In the genomic region with DNA sequence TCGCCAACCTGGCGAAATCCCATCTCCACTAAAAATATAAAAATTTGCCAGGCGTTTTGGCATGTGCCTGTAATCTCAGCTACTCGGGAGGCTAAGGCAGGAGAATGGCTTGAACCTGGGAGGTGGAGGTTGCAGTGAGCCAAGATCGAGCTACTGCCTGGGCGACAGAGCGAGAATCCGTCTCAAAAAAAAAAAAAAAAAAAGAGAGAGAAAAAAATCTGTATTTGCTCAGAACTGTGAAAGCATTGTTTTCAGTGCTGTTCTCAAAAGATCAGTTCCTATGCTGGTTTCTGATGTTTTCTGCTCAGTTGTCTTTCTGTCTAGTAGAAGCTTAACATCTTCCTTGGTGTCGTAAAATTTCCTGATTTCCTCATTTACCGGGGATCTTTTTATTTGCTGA, we compare ENCODE assay signal across 8 cellular contexts. TPM values are rescaled to one million over a fixed set of nuclear protein-coding genes. Genes with fewer than 3 reads are reported as not detected.
DNase-seq lines count a peak whose midpoint lies in the region; ATAC-seq, FAIRE-seq and TF ChIP-seq lines count a peak whose summit lies in the region.
"Had no signal": no experiment of that assay in that cellular context is flagged by ENCODE, and none has a peak within 500 bp of the region (broad histone marks: within the 10 kb centered on the region; RNA-seq: fewer than 3 reads in every experiment).

No MANE protein-coding gene starts in this region.

- H3K9me1 ChIP-seq in endothelial cell of umbilical vein (replicated peaks; ENCODE audit: control insufficient read depth, extremely low read depth, insufficient read depth, low read length): no peaks in the 10 kb centered on the region

- ATAC-seq in Right ventricle myocardium superior (ENCODE audit: poor library complexity) (no peak), upper lobe of left lung (ENCODE audit: low FRiP score in 2 of 2) (no peak)
- ATAC-seq: pancreas had no signal

- BruUV-seq in endothelial cell of umbilical vein (replicated peaks; lab: Mats Ljungman, UMichigan): no TSS peak

- 52 to 59% methylated on average over 10 of the region's 10 CpGs for WGBS in upper lobe of left lung, 2 donors

- peaks cover 5 to 68% of the 10 kb centered on the region in 2 donors for H3K4me1 ChIP-seq in right atrium auricular region
- peaks cover 45% of the 10 kb centered on the region for H3K4me1 ChIP-seq in endothelial cell of umbilical vein (ENCODE audit: control insufficient read depth, extremely low read depth, insufficient read depth, low read length)
- H3K4me1 ChIP-seq in upper lobe of left lung: peaks cover 69 to 83% (median 73%) of the 10 kb centered on the region in 4 donors
- peaks cover 33 to 44% of the 10 kb centered on the region in 2 donors for H3K4me1 ChIP-seq in kidney (ENCODE audit: control insufficient read depth in 1 of 2, insufficient read depth in 1 of 2, low read depth in 1 of 2, low read length in 2 of 2)

- peak; percentile 26 for TF ChIP-seq POLR2A in endothelial cell of umbilical vein (IDR thresholded peaks at IDR 0.05; ENCODE audit: low read depth, low read length)
- TF ChIP-seq POLR2A in upper lobe of left lung (IDR thresholded peaks at IDR 0.05): no peak

- CTCF ChIA-PET in endothelial cell of umbilical vein (lab: Charles Lee): interaction anchor here (0.9 to 4.8 kb wide), 16 partner anchors 10 to 398 kb away, joined by 3 to 40 read pairs (median 6); a partner anchor contains a TSS

- TF ChIP-seq EP300 in upper lobe of left lung (IDR thresholded peaks at IDR 0.05): no peak

- H3K36me3 ChIP-seq in right atrium auricular region: peaks cover 9% of the 10 kb centered on the region
- peaks cover 9 to 13% of the 10 kb centered on the region in 2 experiments for H3K36me3 ChIP-seq in endothelial cell of umbilical vein (ENCODE audit: control insufficient read depth in 2 of 2, extremely low read depth in 1 of 2, insufficient read depth in 2 of 2, low read length in 2 of 2)
- H3K36me3 ChIP-seq in upper lobe of left lung: peaks cover 9 to 18% (median 12%) of the 10 kb centered on the region in 4 donors
- peaks cover 2 to 10% of the 10 kb centered on the region in 2 donors for H3K36me3 ChIP-seq in kidney (ENCODE audit: control insufficient read depth in 1 of 2, insufficient read depth in 2 of 2, low read length in 2 of 2)

- FAIRE-seq in endothelial cell of umbilical vein (lab: Jason Lieb, UNC) (no peak), kidney (lab: Jason Lieb, UNC) (no peak)
- FAIRE-seq: pancreas had no signal

- no peaks in the 10 kb centered on the region for H3K27me3 ChIP-seq in right atrium auricular region
- H3K27me3 ChIP-seq in endothelial cell of umbilical vein (ENCODE audit: control insufficient read depth in 2 of 2, insufficient read depth in 2 of 2, low read length in 2 of 2): no peaks in the 10 kb centered on the region
- H3K27me3 ChIP-seq in upper lobe of left lung: no peaks in the 10 kb centered on the region
- H3K27me3 ChIP-seq: pancreas had no signal

- H3K4me2 ChIP-seq in endothelial cell of umbilical vein (ENCODE audit: insufficient read depth, low read length): peak overlapping the region; percentile 93

- H3K9me3 ChIP-seq in right atrium auricular region: no peaks in the 10 kb centered on the region
- H3K9me3 ChIP-seq in endothelial cell of umbilical vein (replicated peaks; ENCODE audit: control insufficient read depth, insufficient read depth, low read length): no peaks in the 10 kb centered on the region
- no peaks in the 10 kb centered on the region for H3K9me3 ChIP-seq in upper lobe of left lung
- no peaks in the 10 kb centered on the region for H3K9me3 ChIP-seq in kidney (ENCODE audit: control insufficient read depth in 1 of 2, low read length in 2 of 2)
- H3K9me3 ChIP-seq: pancreas had no signal

- H2AFZ ChIP-seq in endothelial cell of umbilical vein (ENCODE audit: low read depth, low read length): no peak overlapping the region

- dilution Hi-C loops in endothelial cell of umbilical vein (cut with MboI; ENCODE audit: extremely low pct_ligation_motif_present, low sequenced_read_pairs): no loop called here

- H3K27ac ChIP-seq in right atrium auricular region (peak overlapping the region; percentile 32 to 71), endothelial cell of umbilical vein (ENCODE audit: insufficient read depth, low read depth, low read length) (peak overlapping the region; percentile 79), upper lobe of left lung (peak overlapping the region in 3 of 4 donors; percentile 55 to 98 (median 85)), kidney (ENCODE audit: low read depth in 2 of 2, low read length in 2 of 2) (no peak overlapping the region)

- no peaks in the 10 kb centered on the region for H4K20me1 ChIP-seq in endothelial cell of umbilical vein (replicated peaks; ENCODE audit: control insufficient read depth, extremely low read depth, insufficient read depth, low read length)

- H3K79me2 ChIP-seq in endothelial cell of umbilical vein (ENCODE audit: control insufficient read depth, insufficient read depth, low read length): peaks cover 82% of the 10 kb centered on the region

- POLR2A ChIA-PET in endothelial cell of umbilical vein (lab: Charles Lee): interaction anchor here (0.7 to 1.3 kb wide), 5 partner anchors 16 to 188 kb away, joined by 3 to 7 read pairs (median 3); a partner anchor contains a TSS

- DNase-seq in right atrium auricular region (ENCODE audit: low spot score) (no peak), Right ventricle myocardium superior (no peak), endothelial cell of umbilical vein (ENCODE audit: low read depth, low spot score) (no peak), upper lobe of left lung (no peak), C1 segment of cervical spinal cord (lab: John Stamatoyannopoulos, UW) (no peak), kidney (no peak)
- DNase-seq: activated CD8-positive, alpha-beta memory T cell treated with anti-CD3 and anti-CD28 coated beads, Interleukin-2, amount 50 U/mL, for 48 hours had no signal

- H3K9ac ChIP-seq in endothelial cell of umbilical vein (replicated peaks; ENCODE audit: extremely low read depth, insufficient read depth, low read length): peak overlapping the region; percentile 81
- H3K9ac ChIP-seq in kidney (ENCODE audit: low read length in 2 of 2): peak overlapping the region in 1 of 2 donors; percentile 53

- intact Hi-C loops in Right ventricle myocardium superior (cut with DNase I) (loop anchor here (5.0 kb wide), 2 partner anchors 33 to 82 kb away; no protein-coding TSS in a partner anchor), endothelial cell of umbilical vein (cut with micrococcal nuclease) (loop anchor here (1.0 to 5.0 kb wide), 3 partner anchors 303 to 798 kb away; no protein-coding TSS in a partner anchor), kidney (cut with DNase I) (no loop called here)

- H3K4me3 ChIP-seq in right atrium auricular region (no peak overlapping the region), endothelial cell of umbilical vein (replicated peaks in 1 of 3; ENCODE audit: insufficient read depth in 1 of 3, low read depth in 1 of 3, low read length in 3 of 3) (peak overlapping the region; percentile 28 to 57 (median 36)), upper lobe of left lung (peak overlapping the region in 3 of 4 donors; percentile 7 to 51 (median 43)), kidney (ENCODE audit: low read length in 2 of 2) (peak overlapping the region in 1 of 2 donors; percentile 51)

- TF ChIP-seq CTCF in right atrium auricular region (IDR thresholded peaks at IDR 0.05): no peak
- TF ChIP-seq CTCF in endothelial cell of umbilical vein (IDR thresholded peaks at IDR 0.05; ENCODE audit: extremely low read depth in 1 of 2, insufficient read depth in 1 of 2, low read depth in 1 of 2, low read length in 2 of 2): no peak
- no peak for TF ChIP-seq CTCF in upper lobe of left lung (IDR thresholded peaks at IDR 0.05)
- no peak for TF ChIP-seq CTCF in kidney (IDR thresholded peaks at IDR 0.05; ENCODE audit: borderline replicate concordance, extremely low read depth, insufficient read depth)

RNA-seq across cellular contexts. Expression of a gene that starts 2.5 kb away (rescaled TPM):
- total RNA-seq in right atrium auricular region (10 to 100 TPM; 17.3 to 30.4 TPM), Right ventricle myocardium superior (30.0 TPM), endothelial cell of umbilical vein (140 and 164 TPM in 2 replicates), upper lobe of left lung (100 to 1,000 TPM in 1 of 6 donors, 10 to 100 TPM in 5; 39.8 to 104 (median 70.7) TPM), kidney (64.1 TPM)
- polyA plus RNA-seq in endothelial cell of umbilical vein (19.1 and 21.5 TPM in 2 replicates), kidney (ENCODE audit: insufficient read depth, low read depth, low replicate concordance) (25.7 TPM)
- 37.2 and 46.9 TPM in 2 replicates for polyA plus RNA-seq in endothelial cell of umbilical vein (2011; cell fraction: cytosol; rRNA removed)
- polyA plus RNA-seq in endothelial cell of umbilical vein (2011; cell fraction: nucleus; rRNA removed): 97.6 and 105 TPM in 2 replicates
- polyA plus RNA-seq in endothelial cell of umbilical vein (2012): 94.8 and 130 TPM in 2 replicates
- 27.4 and 29.2 TPM in 2 replicates for polyA minus RNA-seq in endothelial cell of umbilical vein
- polyA minus RNA-seq in endothelial cell of umbilical vein (2011; cell fraction: cytosol; rRNA and poly(A)+ RNA removed): 44.2 TPM
- 50.4 and 106 TPM in 2 replicates for polyA minus RNA-seq in endothelial cell of umbilical vein (2011; cell fraction: nucleus; rRNA and poly(A)+ RNA removed)

RNA-seq across cellular contexts. Expression of a gene that starts 3.0 kb away (rescaled TPM):
- total RNA-seq in right atrium auricular region (10 to 100 TPM; 44.1 to 53.0 TPM), Right ventricle myocardium superior (59.6 TPM), endothelial cell of umbilical vein (73.4 and 82.4 TPM in 2 replicates), upper lobe of left lung (100 to 1,000 TPM in 2 of 6 donors, 10 to 100 TPM in 4; 67.2 to 114 (median 79.3) TPM), kidney (59.7 TPM)
- polyA plus RNA-seq in endothelial cell of umbilical vein (115 and 125 TPM in 2 replicates), kidney (ENCODE audit: insufficient read depth, low read depth, low replicate concordance) (156 TPM)
- polyA plus RNA-seq in endothelial cell of umbilical vein (2011; cell fraction: cytosol; rRNA removed): 63.1 and 87.2 TPM in 2 replicates
- 104 and 112 TPM in 2 replicates for polyA plus RNA-seq in endothelial cell of umbilical vein (2011; cell fraction: nucleus; rRNA removed)
- polyA plus RNA-seq in endothelial cell of umbilical vein (2012): 53.4 and 75.6 TPM in 2 replicates
- 30.6 and 42.7 TPM in 2 replicates for polyA minus RNA-seq in endothelial cell of umbilical vein
- 21.8 TPM for polyA minus RNA-seq in endothelial cell of umbilical vein (2011; cell fraction: cytosol; rRNA and poly(A)+ RNA removed)
- polyA minus RNA-seq in endothelial cell of umbilical vein (2011; cell fraction: nucleus; rRNA and poly(A)+ RNA removed): 15.4 and 15.6 TPM in 2 replicates

RNA-seq across cellular contexts. Expression of a gene that starts 9.9 kb away (rescaled TPM):
- under 1 TPM in 1 of 2 donors, not detected in 1; 0.98 TPM for total RNA-seq in right atrium auricular region
- total RNA-seq in Right ventricle myocardium superior: 0.24 TPM
- 7.5 and 9.6 TPM in 2 replicates for total RNA-seq in endothelial cell of umbilical vein
- polyA plus RNA-seq in endothelial cell of umbilical vein: 3.3 and 4.3 TPM in 2 replicates
- polyA plus RNA-seq in endothelial cell of umbilical vein (2011; cell fraction: cytosol; rRNA removed): 0.37 and 0.86 TPM in 2 replicates
- polyA plus RNA-seq in endothelial cell of umbilical vein (2011; cell fraction: nucleus; rRNA removed): 22.0 and 22.7 TPM in 2 replicates
- 1.9 and 2.9 TPM in 2 replicates for polyA plus RNA-seq in endothelial cell of umbilical vein (2012)
- polyA minus RNA-seq in endothelial cell of umbilical vein: 0.80 and 0.98 TPM in 2 replicates
- polyA minus RNA-seq in endothelial cell of umbilical vein (2011; cell fraction: cytosol; rRNA and poly(A)+ RNA removed): 3.6 TPM
- 4.2 and 6.6 TPM in 2 replicates for polyA minus RNA-seq in endothelial cell of umbilical vein (2011; cell fraction: nucleus; rRNA and poly(A)+ RNA removed)
- 1 to 10 TPM; 1.1 to 6.3 (median 3.2) TPM for total RNA-seq in upper lobe of left lung
- 1.0 TPM for total RNA-seq in kidney
- 0.60 TPM for polyA plus RNA-seq in kidney (ENCODE audit: insufficient read depth, low read depth, low replicate concordance)

RNA-seq across cellular contexts. Expression of a gene that starts 17.0 kb away (rescaled TPM):
- total RNA-seq in right atrium auricular region (under 1 TPM in 1 of 2 donors, not detected in 1; 0.39 TPM), Right ventricle myocardium superior (0.35 TPM), endothelial cell of umbilical vein (not detected in 2 replicates), upper lobe of left lung (1 to 10 TPM in 3 of 6 donors, not detected in 3; 1.2 to 3.7 (median 1.7) TPM), kidney (5.0 TPM)
- polyA plus RNA-seq in endothelial cell of umbilical vein (not detected in 2 replicates), kidney (ENCODE audit: insufficient read depth, low read depth, low replicate concordance) (0.37 TPM)
- polyA plus RNA-seq in endothelial cell of umbilical vein (2011; cell fraction: cytosol; rRNA removed): not detected in 2 replicates
- not detected in 2 replicates for polyA plus RNA-seq in endothelial cell of umbilical vein (2011; cell fraction: nucleus; rRNA removed)
- 0.21 TPM in 1 of 2 replicates, not detected in the other for polyA plus RNA-seq in endothelial cell of umbilical vein (2012)
- polyA minus RNA-seq in endothelial cell of umbilical vein: not detected in 2 replicates
- not detected for polyA minus RNA-seq in endothelial cell of umbilical vein (2011; cell fraction: cytosol; rRNA and poly(A)+ RNA removed)
- polyA minus RNA-seq in endothelial cell of umbilical vein (2011; cell fraction: nucleus; rRNA and poly(A)+ RNA removed): not detected in 2 replicates

RNA-seq across cellular contexts. Expression of a gene that starts 42.8 kb away (rescaled TPM):
- total RNA-seq in right atrium auricular region: 1 to 10 TPM; 1.5 to 1.9 TPM
- 0.70 TPM for total RNA-seq in Right ventricle myocardium superior
- total RNA-seq in endothelial cell of umbilical vein: not detected in 2 replicates
- 0.03 TPM in 1 of 2 replicates, not detected in the other for polyA plus RNA-seq in endothelial cell of umbilical vein
- not detected in 2 replicates for polyA plus RNA-seq in endothelial cell of umbilical vein (2011; cell fraction: cytosol; rRNA removed)
- polyA plus RNA-seq in endothelial cell of umbilical vein (2011; cell fraction: nucleus; rRNA removed): not detected in 2 replicates
- polyA plus RNA-seq in endothelial cell of umbilical vein (2012): not detected in 2 replicates
- polyA minus RNA-seq in endothelial cell of umbilical vein: not detected in 2 replicates
- not detected for polyA minus RNA-seq in endothelial cell of umbilical vein (2011; cell fraction: cytosol; rRNA and poly(A)+ RNA removed)
- not detected in 2 replicates for polyA minus RNA-seq in endothelial cell of umbilical vein (2011; cell fraction: nucleus; rRNA and poly(A)+ RNA removed)
- 1 to 10 TPM; 2.4 to 8.6 (median 4.6) TPM for total RNA-seq in upper lobe of left lung
- 2.1 TPM for total RNA-seq in kidney
- polyA plus RNA-seq in kidney (ENCODE audit: insufficient read depth, low read depth, low replicate concordance): not detected

Comparison
In these comparisons a context has a peak if more than half of its experiments do, and no peak if none do; other contexts are left out.
1. H3K27ac ChIP-seq: peak in right atrium auricular region (2 of 2), endothelial cell of umbilical vein (single experiment) and upper lobe of left lung (3 of 4); none in kidney (0 of 2).
2. H3K4me3 ChIP-seq: peak in endothelial cell of umbilical vein (3 of 3) and upper lobe of left lung (3 of 4); none in right atrium auricular region (0 of 2).